ENCODE assay signal across 15 cellular contexts in the genomic region with DNA sequence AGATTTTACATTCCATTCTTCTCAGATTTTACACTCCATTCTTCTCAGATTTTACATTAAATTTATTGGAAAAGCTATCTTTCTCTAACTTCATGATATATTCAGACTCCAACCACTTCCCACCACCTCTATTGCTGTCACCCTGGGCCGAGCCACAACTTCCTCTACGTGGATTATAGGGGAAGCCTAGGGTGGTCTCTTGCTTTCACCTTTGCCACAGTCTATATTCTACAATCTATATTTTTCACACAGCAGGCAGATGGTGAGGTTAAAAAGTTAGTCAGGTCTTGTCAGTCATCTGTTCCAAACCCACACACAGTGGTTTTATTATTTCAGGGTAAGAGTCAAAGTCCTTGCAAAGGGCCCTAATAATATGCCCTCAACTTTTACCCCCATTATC.
DNase-seq lines count a peak whose midpoint lies in the region; ATAC-seq lines count a peak whose summit lies in the region.
"Had no signal": no experiment of that assay in that cellular context is flagged by ENCODE, and none has a peak within 500 bp of the region (broad histone marks: within the 10 kb centered on the region; RNA-seq: fewer than 3 reads in every experiment).

No MANE protein-coding gene starts in this region.

- peak; percentile 30 for ATAC-seq in activated CD8-positive, alpha-beta T cell treated with anti-CD3 and anti-CD28 coated beads, Interleukin-2, amount 10 ng/mL, durations not matched to agents 7 days and 5 days
- peak; percentile 58 for ATAC-seq in central memory CD8-positive, alpha-beta T cell (replicated peaks; ENCODE audit: extremely low read depth, poor library complexity, severe bottlenecking)
- peak; percentile 14 for ATAC-seq in stimulated activated naive CD8-positive, alpha-beta T cell treated with anti-CD3 and anti-CD28 coated beads, Interleukin-15, Interleukin-2, amounts not matched to agents 100 U/mL and 50 U/mL, for 24 hours
- ATAC-seq in stimulated activated memory B cell treated with anti-CD40 and anti-IgM and Interleukin-4, amounts not matched to agents 10 μg/mL and 1 μg/mL and 100 μg/mL, for 72 hours = no peak
- ATAC-seq in GM18519 (IDR thresholded peaks at IDR 0.05; ENCODE audit: low FRiP score, unreplicated experiment) = no peak

- peak; percentile 25 for DNase-seq in activated CD8-positive, alpha-beta T cell treated with anti-CD3 and anti-CD28 coated beads, Interleukin-2, amount 10 ng/mL, durations not matched to agents 7 days and 5 days
- no peak for DNase-seq in central memory CD8-positive, alpha-beta T cell (ENCODE audit: low spot score in 2 of 2)
- DNase-seq in stimulated activated naive CD8-positive, alpha-beta T cell treated with anti-CD3 and anti-CD28 coated beads, Interleukin-15, Interleukin-2, amounts not matched to agents 100 U/mL and 50 U/mL, for 24 hours = no peak
- DNase-seq in stimulated activated naive CD4-positive, alpha-beta T cell treated with Interleukin-2 at 50 U/mL for 16 hours (lab: John Stamatoyannopoulos, UW) = no peak
- DNase-seq: C1 segment of cervical spinal cord; Calu3; CD4-positive, alpha-beta memory T cell; COR-L47; DMS53; DMS79 treated with DMSO at 0.1 percent for 48 hours; GF-D8; GOT3; HCEC 1CT had no signal

- no peaks in the 10 kb centered on the region for H3K36me3 Mint-ChIP-seq in activated CD8-positive, alpha-beta T cell treated with anti-CD3 and anti-CD28 coated beads, Interleukin-2, amount 10 ng/mL, durations not matched to agents 7 days and 5 days (ENCODE audit: low read depth)
- H3K36me3 Mint-ChIP-seq in central memory CD8-positive, alpha-beta T cell (ENCODE audit: insufficient read depth) = peaks cover 2% of the 10 kb centered on the region
- H3K36me3 Mint-ChIP-seq in stimulated activated memory B cell treated with anti-CD40 and anti-IgM and Interleukin-4, amounts not matched to agents 10 μg/mL and 1 μg/mL and 100 μg/mL, for 72 hours = no peaks in the 10 kb centered on the region
- H3K36me3 Mint-ChIP-seq: CD4-positive, alpha-beta memory T cell had no signal

- H3K27me3 Mint-ChIP-seq in activated CD8-positive, alpha-beta T cell treated with anti-CD3 and anti-CD28 coated beads, Interleukin-2, amount 10 ng/mL, durations not matched to agents 7 days and 5 days (ENCODE audit: low read depth) = peaks cover 4% of the 10 kb centered on the region
- no peaks in the 10 kb centered on the region for H3K27me3 Mint-ChIP-seq in central memory CD8-positive, alpha-beta T cell
- no peaks in the 10 kb centered on the region for H3K27me3 Mint-ChIP-seq in stimulated activated memory B cell treated with anti-CD40 and anti-IgM and Interleukin-4, amounts not matched to agents 10 μg/mL and 1 μg/mL and 100 μg/mL, for 72 hours

- H3K27ac Mint-ChIP-seq in activated CD8-positive, alpha-beta T cell treated with anti-CD3 and anti-CD28 coated beads, Interleukin-2, amount 10 ng/mL, durations not matched to agents 7 days and 5 days = no peak overlapping the region
- H3K27ac Mint-ChIP-seq in central memory CD8-positive, alpha-beta T cell (ENCODE audit: low read depth) = no peak overlapping the region
- no peak overlapping the region for H3K27ac Mint-ChIP-seq in stimulated activated memory B cell treated with anti-CD40 and anti-IgM and Interleukin-4, amounts not matched to agents 10 μg/mL and 1 μg/mL and 100 μg/mL, for 72 hours

- no peaks in the 10 kb centered on the region for H3K9me3 Mint-ChIP-seq in activated CD8-positive, alpha-beta T cell treated with anti-CD3 and anti-CD28 coated beads, Interleukin-2, amount 10 ng/mL, durations not matched to agents 7 days and 5 days (ENCODE audit: insufficient read depth)
- no peaks in the 10 kb centered on the region for H3K9me3 Mint-ChIP-seq in central memory CD8-positive, alpha-beta T cell
- no peaks in the 10 kb centered on the region for H3K9me3 Mint-ChIP-seq in stimulated activated memory B cell treated with anti-CD40 and anti-IgM and Interleukin-4, amounts not matched to agents 10 μg/mL and 1 μg/mL and 100 μg/mL, for 72 hours

- no peak overlapping the region for H3K4me3 Mint-ChIP-seq in activated CD8-positive, alpha-beta T cell treated with anti-CD3 and anti-CD28 coated beads, Interleukin-2, amount 10 ng/mL, durations not matched to agents 7 days and 5 days
- H3K4me3 Mint-ChIP-seq in central memory CD8-positive, alpha-beta T cell = no peak overlapping the region
- no peak overlapping the region for H3K4me3 Mint-ChIP-seq in stimulated activated memory B cell treated with anti-CD40 and anti-IgM and Interleukin-4, amounts not matched to agents 10 μg/mL and 1 μg/mL and 100 μg/mL, for 72 hours
- H3K4me3 Mint-ChIP-seq: CD4-positive, alpha-beta memory T cell had no signal

- POLR2A ChIA-PET in activated CD8-positive, alpha-beta T cell treated with anti-CD3 and anti-CD28 coated beads, Interleukin-2, amount 10 ng/mL, durations not matched to agents 7 days and 5 days (lab: Charles Lee) = no interaction called here

- CTCF ChIA-PET in activated CD8-positive, alpha-beta T cell treated with anti-CD3 and anti-CD28 coated beads, Interleukin-2, amount 10 ng/mL, durations not matched to agents 7 days and 5 days (lab: Charles Lee) = no interaction called here

- peaks cover 12% of the 10 kb centered on the region for H3K4me1 Mint-ChIP-seq in activated CD8-positive, alpha-beta T cell treated with anti-CD3 and anti-CD28 coated beads, Interleukin-2, amount 10 ng/mL, durations not matched to agents 7 days and 5 days (ENCODE audit: low read depth)
- peaks cover 12% of the 10 kb centered on the region for H3K4me1 Mint-ChIP-seq in central memory CD8-positive, alpha-beta T cell
- no peaks in the 10 kb centered on the region for H3K4me1 Mint-ChIP-seq in stimulated activated memory B cell treated with anti-CD40 and anti-IgM and Interleukin-4, amounts not matched to agents 10 μg/mL and 1 μg/mL and 100 μg/mL, for 72 hours

Comparison
In these comparisons a context has a peak if more than half of its experiments do, and no peak if none do; other contexts are left out.
1. ATAC-seq: peak in activated CD8-positive, alpha-beta T cell treated with anti-CD3 and anti-CD28 coated beads, Interleukin-2, amount 10 ng/mL, durations not matched to agents 7 days and 5 days (single experiment), central memory CD8-positive, alpha-beta T cell (single experiment) and stimulated activated naive CD8-positive, alpha-beta T cell treated with anti-CD3 and anti-CD28 coated beads, Interleukin-15, Interleukin-2, amounts not matched to agents 100 U/mL and 50 U/mL, for 24 hours (single experiment); none in stimulated activated memory B cell treated with anti-CD40 and anti-IgM and Interleukin-4, amounts not matched to agents 10 μg/mL and 1 μg/mL and 100 μg/mL, for 72 hours (single experiment) and GM18519 (single experiment).